8 cellular contexts compared by ENCODE assay signal in genomic region chr13:27953671-27954405, GRCh38. TPM values are rescaled to one million over a fixed set of nuclear protein-coding genes. Genes with fewer than 3 reads are reported as not detected.
A peak's percentile ranks its signal among the peaks of the same experiment; 100 is the strongest.
DNase-seq lines count a peak whose midpoint lies in the region; ATAC-seq, FAIRE-seq and TF ChIP-seq lines count a peak whose summit lies in the region.

No MANE protein-coding gene starts in this region.

- H3K36me3 ChIP-seq in A673 (ENCODE audit: insufficient read depth, low read length, poor library complexity, severe bottlenecking) (no peaks in the 10 kb centered on the region), endodermal cell (ENCODE audit: control insufficient read depth, insufficient read depth, low read length) (no peaks in the 10 kb centered on the region)

- DNase-seq in A673 (ENCODE audit: low spot score): peak; percentile 85
- peak; percentile 74 for DNase-seq in GM18507 (ENCODE audit: extremely low spot score, insufficient read length, low read depth)
- peak; percentile 39 for DNase-seq in NCI-H226
- peak; percentile 75 for DNase-seq in activated CD4-positive, alpha-beta memory T cell treated with anti-CD3 and anti-CD28 coated beads for 36 hours
- peak; percentile 97 for DNase-seq in endodermal cell
- DNase-seq in stimulated activated CD8-positive, alpha-beta memory T cell treated with anti-CD3 and anti-CD28 coated beads, Interleukin-4, amount 100 ng/mL, for 24 hours (ENCODE audit: low read depth): peak; percentile 51

- H3K4me3 ChIP-seq in A673 (ENCODE audit: low read depth, low read length, poor library complexity, severe bottlenecking) (peak overlapping the region; percentile 46), endodermal cell (ENCODE audit: low read length) (peak overlapping the region; percentile 53), mononuclear cell (ENCODE audit: low read length) (peak overlapping the region; percentile 19)

- H3K9me3 Mint-ChIP-seq in activated CD4-positive, alpha-beta memory T cell treated with anti-CD3 and anti-CD28 coated beads for 36 hours: peaks cover 4% of the 10 kb centered on the region
- H3K9me3 Mint-ChIP-seq in endodermal cell: no peaks in the 10 kb centered on the region

- H3K27ac Mint-ChIP-seq in activated CD4-positive, alpha-beta memory T cell treated with anti-CD3 and anti-CD28 coated beads for 36 hours: no peak overlapping the region
- no peak overlapping the region for H3K27ac Mint-ChIP-seq in endodermal cell

- TF ChIP-seq CTCF in A673 (conservative IDR thresholded peaks at IDR 0.05; ENCODE audit: low read depth, low read length) (peak; percentile 73), endodermal cell (conservative IDR thresholded peaks at IDR 0.05) (peak; percentile 99)

- peak; percentile 87 for ATAC-seq in HG02981 (IDR thresholded peaks at IDR 0.05; ENCODE audit: unreplicated experiment)

- H3K4me1 ChIP-seq in A673 (ENCODE audit: insufficient read depth, low read length, poor library complexity, severe bottlenecking) (no peaks in the 10 kb centered on the region), endodermal cell (ENCODE audit: control insufficient read depth, insufficient read depth, low read length) (no peaks in the 10 kb centered on the region), mononuclear cell (ENCODE audit: insufficient read depth, low read length) (peaks cover 19% of the 10 kb centered on the region)

- H3K9ac ChIP-seq in endodermal cell (ENCODE audit: extremely low read depth, low read length, poor library complexity, severe bottlenecking): no peak overlapping the region

- H3K27ac ChIP-seq in A673 (ENCODE audit: low read depth, low read length, poor library complexity, severe bottlenecking): no peak overlapping the region
- no peak overlapping the region for H3K27ac ChIP-seq in endodermal cell (ENCODE audit: low read depth, low read length)

- CTCF ChIA-PET in A673 (lab: Charles Lee): interaction anchor here (0.6 to 2.0 kb wide), 10 partner anchors 13 to 959 kb away, joined by 3 to 22 read pairs (median 4); no protein-coding TSS in a partner anchor
- CTCF ChIA-PET in activated CD4-positive, alpha-beta memory T cell treated with anti-CD3 and anti-CD28 coated beads for 36 hours (lab: Charles Lee): interaction anchor here (0.6 to 6.8 kb wide), 31 partner anchors 8 to 591 kb away, joined by 3 to 152 read pairs (median 5); partner anchors contain the start of gene PDX1

- no peaks in the 10 kb centered on the region for H3K36me3 Mint-ChIP-seq in activated CD4-positive, alpha-beta memory T cell treated with anti-CD3 and anti-CD28 coated beads for 36 hours
- H3K36me3 Mint-ChIP-seq in endodermal cell (ENCODE audit: low read depth): no peaks in the 10 kb centered on the region

- H3K27me3 ChIP-seq in A673 (replicated peaks; ENCODE audit: insufficient read depth, low read depth, low read length, poor library complexity) (peaks cover 71% of the 10 kb centered on the region), endodermal cell (ENCODE audit: control insufficient read depth, insufficient read depth, low read length, poor library complexity, severe bottlenecking) (peaks cover 100% of the 10 kb centered on the region), mononuclear cell (ENCODE audit: insufficient read depth, low read length) (peaks cover 86% of the 10 kb centered on the region)

- H3K27me3 Mint-ChIP-seq in activated CD4-positive, alpha-beta memory T cell treated with anti-CD3 and anti-CD28 coated beads for 36 hours: peaks cover 57% of the 10 kb centered on the region
- peaks cover 96% of the 10 kb centered on the region for H3K27me3 Mint-ChIP-seq in endodermal cell (ENCODE audit: insufficient read depth)

- WGBS in endodermal cell (ENCODE audit: insufficient coverage in 1 of 2, insufficient read length in 1 of 2), 2 experiments: 1 to 3% methylated on average over 11 to 73 of the region's 73 CpGs

- BruUV-seq in A673 (replicated peaks; lab: Mats Ljungman, UMichigan): no TSS peak

- H3K4me3 Mint-ChIP-seq in activated CD4-positive, alpha-beta memory T cell treated with anti-CD3 and anti-CD28 coated beads for 36 hours: peak overlapping the region; percentile 58
- H3K4me3 Mint-ChIP-seq in endodermal cell: peak overlapping the region; percentile 49

- POLR2A ChIA-PET in A673 (lab: Charles Lee; ENCODE audit: low non-redundant PET): interaction anchor here (0.6 kb wide), 1 partner anchor 1571 kb away, joined by 3 read pairs; no protein-coding TSS in a partner anchor
- POLR2A ChIA-PET in activated CD4-positive, alpha-beta memory T cell treated with anti-CD3 and anti-CD28 coated beads for 36 hours (lab: Charles Lee): no interaction called here

- peaks cover 10% of the 10 kb centered on the region for H3K4me1 Mint-ChIP-seq in activated CD4-positive, alpha-beta memory T cell treated with anti-CD3 and anti-CD28 coated beads for 36 hours (ENCODE audit: low read depth)
- H3K4me1 Mint-ChIP-seq in endodermal cell: peaks cover 6% of the 10 kb centered on the region

- no peaks in the 10 kb centered on the region for H3K9me3 ChIP-seq in A673 (ENCODE audit: low read depth, low read length, poor library complexity, severe bottlenecking)
- peaks cover 8% of the 10 kb centered on the region for H3K9me3 ChIP-seq in endodermal cell (ENCODE audit: control insufficient read depth, low read length)
- H3K9me3 ChIP-seq in mononuclear cell (ENCODE audit: low read depth, low read length): no peaks in the 10 kb centered on the region

- peak; percentile 73 for FAIRE-seq in GM18507 (lab: Jason Lieb, UNC)

- intact Hi-C loops in A673 (cut with micrococcal nuclease; ENCODE audit: unreplicated experiment): loop anchor here (2.0 to 10.0 kb wide), 3 partner anchors 87 to 579 kb away; no protein-coding TSS in a partner anchor
- intact Hi-C loops in activated CD4-positive, alpha-beta memory T cell treated with anti-CD3 and anti-CD28 coated beads for 36 hours (cut with micrococcal nuclease): loop anchor here (1.0 to 10.0 kb wide), 4 partner anchors 25 to 579 kb away; no protein-coding TSS in a partner anchor

RNA-seq across cellular contexts. Expression of gene CDX2, which starts 15.3 kb away (rescaled TPM):
- total RNA-seq in A673 (2021): not detected in 2 replicates
- total RNA-seq in activated CD4-positive, alpha-beta memory T cell treated with anti-CD3 and anti-CD28 coated beads for 36 hours: not detected
- not detected for total RNA-seq in endodermal cell
- polyA plus RNA-seq in endodermal cell (2013, experiment 1 of 2): 1.0 TPM
- 0.58 TPM for polyA plus RNA-seq in endodermal cell (2013, experiment 2 of 2)
- total RNA-seq in mononuclear cell: not detected

RNA-seq across cellular contexts. Expression of gene PDX1, which starts 34.0 kb away (rescaled TPM):
- total RNA-seq in A673 (2021): not detected in 2 replicates
- total RNA-seq in activated CD4-positive, alpha-beta memory T cell treated with anti-CD3 and anti-CD28 coated beads for 36 hours: not detected
- not detected for total RNA-seq in endodermal cell
- polyA plus RNA-seq in endodermal cell (2013, experiment 1 of 2): not detected
- polyA plus RNA-seq in endodermal cell (2013, experiment 2 of 2): not detected
- not detected for total RNA-seq in mononuclear cell

RNA-seq across cellular contexts. Expression of gene URAD, which starts 34.7 kb away (rescaled TPM):
- total RNA-seq in A673 (2021) (not detected in 2 replicates), endodermal cell (not detected), mononuclear cell (not detected)
- total RNA-seq in activated CD4-positive, alpha-beta memory T cell treated with anti-CD3 and anti-CD28 coated beads for 36 hours: not detected
- 0.50 TPM for polyA plus RNA-seq in endodermal cell (2013, experiment 1 of 2)
- polyA plus RNA-seq in endodermal cell (2013, experiment 2 of 2): 0.50 TPM

Comparison
In these comparisons a context has a peak if more than half of its experiments do, and no peak if none do; other contexts are left out.
1. DNase-seq: peak in every context shown above with its lines; median percentile 97 in endodermal cell; 85 in A673; 75 in activated CD4-positive, alpha-beta memory T cell treated with anti-CD3 and anti-CD28 coated beads for 36 hours; 74 in GM18507; 51 in stimulated activated CD8-positive, alpha-beta memory T cell treated with anti-CD3 and anti-CD28 coated beads, Interleukin-4, amount 100 ng/mL, for 24 hours; 39 in NCI-H226.